ENCODE assay signal across 1 cellular context in the genomic region with DNA sequence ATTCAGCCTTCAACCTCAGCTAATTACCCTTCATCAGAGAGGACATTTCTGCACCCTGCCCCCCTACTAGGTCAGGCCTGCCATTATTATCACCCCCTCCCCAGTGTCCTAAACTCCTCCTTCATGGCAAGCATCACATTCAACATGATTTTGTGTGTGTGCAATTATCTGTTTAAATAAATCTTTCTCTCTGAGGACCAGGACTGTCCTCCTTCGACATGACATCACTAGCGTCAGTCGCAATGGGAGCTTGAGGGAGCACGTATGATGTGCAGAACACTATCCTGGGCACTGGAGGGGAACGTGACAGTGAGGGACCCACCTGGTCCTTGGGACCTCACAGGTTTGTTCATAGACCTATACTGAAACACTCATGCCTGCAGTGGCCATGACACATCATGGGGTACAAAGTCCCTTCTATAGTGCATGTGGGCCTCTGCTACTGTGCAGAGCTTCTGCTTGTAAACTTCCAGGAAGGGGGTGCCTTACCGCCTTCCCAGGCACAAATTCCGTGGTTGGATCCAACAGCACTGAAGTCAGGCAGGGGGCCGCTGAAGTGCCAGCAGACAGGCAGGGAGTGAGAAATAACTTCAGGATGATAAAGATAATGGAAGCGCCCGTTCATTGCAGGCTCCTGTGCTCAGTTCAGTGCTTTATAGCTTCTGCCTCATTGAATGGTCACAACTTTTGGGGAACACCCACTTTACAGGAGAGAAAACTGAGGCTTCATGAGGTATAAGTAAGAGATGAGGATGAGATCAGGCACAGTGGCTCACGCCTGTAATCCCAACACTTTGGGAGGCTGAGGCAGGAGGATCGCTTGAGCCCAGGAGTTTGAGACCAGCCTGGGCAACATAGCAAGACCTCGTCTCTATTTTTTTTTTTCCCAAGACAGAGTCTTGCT.
TF ChIP-seq lines count a peak whose summit lies in the region.

No MANE protein-coding gene starts in this region.

TF ChIP-seq in IMR-90, 13 proteins besides CTCF, POLR2A, EP300 and RAD21:
- TF ChIP-seq, protein P1, sequence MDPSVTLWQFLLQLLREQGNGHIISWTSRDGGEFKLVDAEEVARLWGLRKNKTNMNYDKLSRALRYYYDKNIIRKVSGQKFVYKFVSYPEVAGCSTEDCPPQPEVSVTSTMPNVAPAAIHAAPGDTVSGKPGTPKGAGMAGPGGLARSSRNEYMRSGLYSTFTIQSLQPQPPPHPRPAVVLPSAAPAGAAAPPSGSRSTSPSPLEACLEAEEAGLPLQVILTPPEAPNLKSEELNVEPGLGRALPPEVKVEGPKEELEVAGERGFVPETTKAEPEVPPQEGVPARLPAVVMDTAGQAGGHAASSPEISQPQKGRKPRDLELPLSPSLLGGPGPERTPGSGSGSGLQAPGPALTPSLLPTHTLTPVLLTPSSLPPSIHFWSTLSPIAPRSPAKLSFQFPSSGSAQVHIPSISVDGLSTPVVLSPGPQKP (IDR thresholded peaks at IDR 0.05; ENCODE audit: borderline replicate concordance, low read depth, low read length), result no peak
- TF ChIP-seq CHD1 (IDR thresholded peaks at IDR 0.05; ENCODE audit: low read depth, low read length), result no peak
- TF ChIP-seq RCOR1 (IDR thresholded peaks at IDR 0.05; ENCODE audit: insufficient replicate concordance, low read length), result no peak
- TF ChIP-seq SMC3 (IDR thresholded peaks at IDR 0.05; ENCODE audit: low read depth, low read length), result no peak
- TF ChIP-seq BHLHE40 (IDR thresholded peaks at IDR 0.05; ENCODE audit: low read depth, low read length), result no peak
- TF ChIP-seq MXI1 (IDR thresholded peaks at IDR 0.05; ENCODE audit: borderline replicate concordance, low read depth, low read length), result no peak
- TF ChIP-seq NFE2L2 (IDR thresholded peaks at IDR 0.05; ENCODE audit: low read depth, low read length), result no peak
